1 cellular context compared by ENCODE assay signal in genomic region chr20:46689754-46690085, GRCh38.
TF ChIP-seq lines count a peak whose summit lies in the region.

No MANE protein-coding gene starts in this region.

TF ChIP-seq in HCT116, 20 proteins besides CTCF, POLR2A, EP300 and RAD21 (continued from another document):
- TF ChIP-seq, protein P1, sequence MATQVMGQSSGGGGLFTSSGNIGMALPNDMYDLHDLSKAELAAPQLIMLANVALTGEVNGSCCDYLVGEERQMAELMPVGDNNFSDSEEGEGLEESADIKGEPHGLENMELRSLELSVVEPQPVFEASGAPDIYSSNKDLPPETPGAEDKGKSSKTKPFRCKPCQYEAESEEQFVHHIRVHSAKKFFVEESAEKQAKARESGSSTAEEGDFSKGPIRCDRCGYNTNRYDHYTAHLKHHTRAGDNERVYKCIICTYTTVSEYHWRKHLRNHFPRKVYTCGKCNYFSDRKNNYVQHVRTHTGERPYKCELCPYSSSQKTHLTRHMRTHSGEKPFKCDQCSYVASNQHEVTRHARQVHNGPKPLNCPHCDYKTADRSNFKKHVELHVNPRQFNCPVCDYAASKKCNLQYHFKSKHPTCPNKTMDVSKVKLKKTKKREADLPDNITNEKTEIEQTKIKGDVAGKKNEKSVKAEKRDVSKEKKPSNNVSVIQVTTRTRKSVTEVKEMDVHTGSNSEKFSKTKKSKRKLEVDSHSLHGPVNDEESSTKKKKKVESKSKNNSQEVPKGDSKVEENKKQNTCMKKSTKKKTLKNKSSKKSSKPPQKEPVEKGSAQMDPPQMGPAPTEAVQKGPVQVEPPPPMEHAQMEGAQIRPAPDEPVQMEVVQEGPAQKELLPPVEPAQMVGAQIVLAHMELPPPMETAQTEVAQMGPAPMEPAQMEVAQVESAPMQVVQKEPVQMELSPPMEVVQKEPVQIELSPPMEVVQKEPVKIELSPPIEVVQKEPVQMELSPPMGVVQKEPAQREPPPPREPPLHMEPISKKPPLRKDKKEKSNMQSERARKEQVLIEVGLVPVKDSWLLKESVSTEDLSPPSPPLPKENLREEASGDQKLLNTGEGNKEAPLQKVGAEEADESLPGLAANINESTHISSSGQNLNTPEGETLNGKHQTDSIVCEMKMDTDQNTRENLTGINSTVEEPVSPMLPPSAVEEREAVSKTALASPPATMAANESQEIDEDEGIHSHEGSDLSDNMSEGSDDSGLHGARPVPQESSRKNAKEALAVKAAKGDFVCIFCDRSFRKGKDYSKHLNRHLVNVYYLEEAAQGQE (IDR thresholded peaks at IDR 0.05; ENCODE audit: low read depth), result no peak
- TF ChIP-seq EZH2 (IDR thresholded peaks at IDR 0.05), result no peak
- no peak for TF ChIP-seq CBX3 (IDR thresholded peaks at IDR 0.05; ENCODE audit: low read depth)
- TF ChIP-seq SRF (IDR thresholded peaks at IDR 0.05; ENCODE audit: low read depth), result no peak
- no peak for TF ChIP-seq TCF7L2 (IDR thresholded peaks at IDR 0.05; ENCODE audit: borderline replicate concordance, extremely low read depth, insufficient read depth, insufficient read length)
- TF ChIP-seq, protein P2, sequence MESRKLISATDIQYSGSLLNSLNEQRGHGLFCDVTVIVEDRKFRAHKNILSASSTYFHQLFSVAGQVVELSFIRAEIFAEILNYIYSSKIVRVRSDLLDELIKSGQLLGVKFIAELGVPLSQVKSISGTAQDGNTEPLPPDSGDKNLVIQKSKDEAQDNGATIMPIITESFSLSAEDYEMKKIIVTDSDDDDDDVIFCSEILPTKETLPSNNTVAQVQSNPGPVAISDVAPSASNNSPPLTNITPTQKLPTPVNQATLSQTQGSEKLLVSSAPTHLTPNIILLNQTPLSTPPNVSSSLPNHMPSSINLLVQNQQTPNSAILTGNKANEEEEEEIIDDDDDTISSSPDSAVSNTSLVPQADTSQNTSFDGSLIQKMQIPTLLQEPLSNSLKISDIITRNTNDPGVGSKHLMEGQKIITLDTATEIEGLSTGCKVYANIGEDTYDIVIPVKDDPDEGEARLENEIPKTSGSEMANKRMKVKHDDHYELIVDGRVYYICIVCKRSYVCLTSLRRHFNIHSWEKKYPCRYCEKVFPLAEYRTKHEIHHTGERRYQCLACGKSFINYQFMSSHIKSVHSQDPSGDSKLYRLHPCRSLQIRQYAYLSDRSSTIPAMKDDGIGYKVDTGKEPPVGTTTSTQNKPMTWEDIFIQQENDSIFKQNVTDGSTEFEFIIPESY (IDR thresholded peaks at IDR 0.05; ENCODE audit: extremely low read depth, insufficient replicate concordance, low read length), result no peak
- TF ChIP-seq FOSL1 (IDR thresholded peaks at IDR 0.05; ENCODE audit: low read depth), result no peak
- TF ChIP-seq SIN3A (IDR thresholded peaks at IDR 0.05; ENCODE audit: low read depth), result peak; percentile 31; the same call in 1 of the 2 replicates
- TF ChIP-seq ELF1 (IDR thresholded peaks at IDR 0.05; ENCODE audit: borderline replicate concordance, low read depth), result peak; percentile 38
TF ChIP-seq in HCT116: peak in this region for 3.
